13 cellular contexts compared by ENCODE assay signal in the genomic region with DNA sequence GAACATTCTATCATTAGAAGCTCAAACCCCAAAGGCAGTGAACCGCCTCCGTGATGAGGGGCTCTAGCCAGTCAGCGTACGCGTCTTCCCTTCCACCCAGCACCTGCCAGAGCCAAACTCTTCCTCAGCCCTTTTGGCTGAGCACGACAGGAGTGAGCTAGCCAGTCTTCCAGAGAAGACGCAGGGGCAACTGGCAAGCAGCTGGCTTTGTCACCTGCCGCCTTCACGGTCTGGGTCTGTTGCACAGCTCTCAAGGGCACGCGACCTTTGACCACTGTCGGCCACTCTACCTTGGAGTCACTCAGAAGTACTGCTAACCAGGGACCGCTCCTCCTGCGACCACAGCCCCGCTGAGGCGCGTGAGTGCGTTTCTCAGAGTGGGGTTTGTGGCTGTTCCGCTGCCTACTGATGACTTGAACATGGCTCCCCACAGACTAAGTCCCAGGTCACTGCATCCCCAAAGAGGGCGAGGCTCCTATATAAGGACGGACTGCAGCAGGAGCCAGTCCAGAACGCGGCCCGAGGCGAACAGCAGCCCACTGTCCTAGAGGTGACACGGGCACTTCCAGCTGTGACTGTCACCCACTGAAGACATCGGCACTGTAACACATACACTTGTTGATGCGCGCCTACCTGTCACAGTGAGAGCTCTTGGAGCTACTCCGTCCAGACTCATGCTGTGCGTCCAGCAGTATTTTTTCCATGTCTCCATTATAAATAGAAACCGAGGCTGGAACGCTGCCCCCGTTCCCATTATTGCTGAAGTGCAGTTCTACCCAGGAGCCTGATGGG. TPM values are rescaled to one million over a fixed set of nuclear protein-coding genes. Genes with fewer than 3 reads are reported as not detected.
DNase-seq lines count a peak whose midpoint lies in the region; ATAC-seq and TF ChIP-seq lines count a peak whose summit lies in the region.
"Had no signal": no experiment of that assay in that cellular context is flagged by ENCODE, and none has a peak within 500 bp of the region (broad histone marks: within the 10 kb centered on the region; RNA-seq: fewer than 3 reads in every experiment).

No MANE protein-coding gene starts in this region.

- H3K4me1 ChIP-seq in H9 (ENCODE audit: insufficient read depth, low read length): peaks cover 6% of the 10 kb centered on the region
- H3K4me1 ChIP-seq: breast epithelium had no signal

- H3K79me1 ChIP-seq in H9 (ENCODE audit: insufficient read depth, low read depth, low read length, poor library complexity, severe bottlenecking): peaks cover 4% of the 10 kb centered on the region

- DNase-seq in 8988T (peak; percentile 11), H9 (no peak), myocyte (ENCODE audit: low read depth) (peak; percentile 47), NCI-H2081 treated with DMSO at 0.1 percent for 48 hours (lab: John Stamatoyannopoulos, UW) (no peak), hepatic stellate cell (ENCODE audit: low spot score) (no peak)
- peak; percentile 32 for DNase-seq in activated naive CD8-positive, alpha-beta T cell treated with anti-CD3 and anti-CD28 coated beads for 36 hours
- DNase-seq: esophagus squamous epithelium, HCEC 1CT, MG63 had no signal

- no peak for TF ChIP-seq CTCF in H9 (conservative IDR thresholded peaks at IDR 0.05)

- no peak overlapping the region for H2BK5ac ChIP-seq in H9 (ENCODE audit: insufficient read length, low read length)

- no peak for TF ChIP-seq POLR2A in GM18505 (IDR thresholded peaks at IDR 0.05; ENCODE audit: borderline replicate concordance, extremely low read depth, insufficient read depth, insufficient read length)

- no peak overlapping the region for H3K18ac ChIP-seq in H9 (ENCODE audit: insufficient read length, low read depth, low read length)

- no peak overlapping the region for H3K9ac ChIP-seq in H9 (ENCODE audit: extremely low read depth, insufficient read length, low read length)

- no peak overlapping the region for H3K4ac ChIP-seq in H9 (ENCODE audit: low read depth, low read length)

- no peaks in the 10 kb centered on the region for H3K27me3 ChIP-seq in H9 (ENCODE audit: insufficient read depth, low read length)
- H3K27me3 ChIP-seq: breast epithelium, esophagus squamous epithelium, MG63 had no signal

- peaks cover 39 to 84% (median 65%) of the 10 kb centered on the region in 3 experiments for H3K36me3 Mint-ChIP-seq in H9 (ENCODE audit: insufficient read depth in 1 of 3, low read depth in 3 of 3)
- peaks cover 52% of the 10 kb centered on the region for H3K36me3 Mint-ChIP-seq in activated naive CD8-positive, alpha-beta T cell treated with anti-CD3 and anti-CD28 coated beads for 36 hours

- H3K27me3 Mint-ChIP-seq in H9 (ENCODE audit: low read depth): no peaks in the 10 kb centered on the region
- H3K27me3 Mint-ChIP-seq in activated naive CD8-positive, alpha-beta T cell treated with anti-CD3 and anti-CD28 coated beads for 36 hours: no peaks in the 10 kb centered on the region

- H3K56ac ChIP-seq in H9 (ENCODE audit: insufficient read length, low read depth, low read length): no peak overlapping the region

- H2BK12ac ChIP-seq in H9 (ENCODE audit: insufficient read length, low read depth, low read length): no peak overlapping the region

- H2AK5ac ChIP-seq in H9 (ENCODE audit: insufficient read length, low read length): no peak overlapping the region

- H3K4me2 ChIP-seq in H9 (ENCODE audit: insufficient read depth, insufficient read length, low read length): no peak overlapping the region

- peak overlapping the region in 2 of 3 experiments; percentile 19 to 39; a peak in 3 of 7 replicates for H3K27ac Mint-ChIP-seq in H9
- peak overlapping the region; percentile 80 for H3K27ac Mint-ChIP-seq in activated naive CD8-positive, alpha-beta T cell treated with anti-CD3 and anti-CD28 coated beads for 36 hours

- ATAC-seq in GM18505 (IDR thresholded peaks at IDR 0.05; ENCODE audit: unreplicated experiment) (no peak), HG03139 (IDR thresholded peaks at IDR 0.05; ENCODE audit: unreplicated experiment) (no peak)

- peaks cover 4% of the 10 kb centered on the region; the same call in 1 of the 2 replicates for H3K79me2 ChIP-seq in H9 (ENCODE audit: insufficient read depth, low read length)

- no peak overlapping the region for H4K91ac ChIP-seq in H9 (ENCODE audit: insufficient read length, low read depth, low read length)

- H3K27ac ChIP-seq in H9 (ENCODE audit: insufficient read length, low read depth, low read length): no peak overlapping the region
- H3K27ac ChIP-seq: SK-N-MC had no signal

- no peak overlapping the region for H2BK120ac ChIP-seq in H9 (ENCODE audit: low read depth, low read length, poor library complexity, severe bottlenecking)

- WGBS in H9 (ENCODE audit: extremely low coverage, insufficient read length, low lambda C conversion rate): no CpG with 5 or more reads among the region's 34 CpGs

- H4K8ac ChIP-seq in H9 (replicated peaks; ENCODE audit: insufficient read length, low read depth, low read length): no peak overlapping the region

- H2BK20ac ChIP-seq in H9 (ENCODE audit: low read depth, low read length, poor library complexity, severe bottlenecking): no peak overlapping the region

- no peak overlapping the region for H3T11ph ChIP-seq in H9 (ENCODE audit: low read length)

- H3K4me3 Mint-ChIP-seq in H9: no peak overlapping the region; a peak in 1 of 5 replicates
- H3K4me3 Mint-ChIP-seq in activated naive CD8-positive, alpha-beta T cell treated with anti-CD3 and anti-CD28 coated beads for 36 hours: peak overlapping the region; percentile 59

- peaks cover 4% of the 10 kb centered on the region for H4K20me1 ChIP-seq in H9 (ENCODE audit: control insufficient read depth, insufficient read depth, insufficient read length)

- no peak overlapping the region for H2BK15ac ChIP-seq in H9 (ENCODE audit: low read depth, low read length)

- no peak overlapping the region for H2AFZ ChIP-seq in H9 (ENCODE audit: low read length)

- no peaks in the 10 kb centered on the region for H3K23me2 ChIP-seq in H9 (ENCODE audit: insufficient read length, low read depth, low read length, poor library complexity, severe bottlenecking)

- no peak overlapping the region for H4K5ac ChIP-seq in H9 (ENCODE audit: insufficient read length, low read depth, low read length)

- H3K4me1 Mint-ChIP-seq in H9: peaks cover 15 to 17% of the 10 kb centered on the region in 2 experiments
- peaks cover 69% of the 10 kb centered on the region for H3K4me1 Mint-ChIP-seq in activated naive CD8-positive, alpha-beta T cell treated with anti-CD3 and anti-CD28 coated beads for 36 hours

- no peak overlapping the region for H3K23ac ChIP-seq in H9 (ENCODE audit: insufficient read length, low read depth, low read length)

- H3K9me3 ChIP-seq in H9 (ENCODE audit: control insufficient read depth, low read depth, low read length): no peaks in the 10 kb centered on the region
- H3K9me3 ChIP-seq: breast epithelium, esophagus squamous epithelium, MG63 had no signal

- H3K9me3 Mint-ChIP-seq in H9: peaks cover 0 to 3% of the 10 kb centered on the region in 2 experiments; a peak in 1 of 5 replicates
- H3K9me3 Mint-ChIP-seq in activated naive CD8-positive, alpha-beta T cell treated with anti-CD3 and anti-CD28 coated beads for 36 hours: no peaks in the 10 kb centered on the region

- no peak overlapping the region for H3K14ac ChIP-seq in H9 (ENCODE audit: insufficient read depth, low read length)

RNA-seq across cellular contexts. Expression of gene BNIP3, which starts 8.4 kb away (rescaled TPM):
- total RNA-seq in H9 (2021): 57.1 and 58.0 TPM in 2 replicates
- total RNA-seq in activated naive CD8-positive, alpha-beta T cell treated with anti-CD3 and anti-CD28 coated beads for 36 hours: 100 to 1,000 TPM; 115 to 121 TPM
- 149 and 197 TPM in 2 replicates for total RNA-seq in myocyte
- 101 TPM for polyA plus RNA-seq in myocyte (2012)

Comparison
In these comparisons a context has a peak if more than half of its experiments do, and no peak if none do; other contexts are left out.
1. DNase-seq: peak in 8988T (single experiment), activated naive CD8-positive, alpha-beta T cell treated with anti-CD3 and anti-CD28 coated beads for 36 hours (single experiment) and myocyte (single experiment); none in H9 (single experiment), NCI-H2081 treated with DMSO at 0.1 percent for 48 hours (single experiment) and hepatic stellate cell (single experiment).